Comparison of ENCODE assay signal across 24 cellular contexts in genomic region chr3:179299316-179299715, GRCh38.
"Had no signal": no experiment of that assay in that cellular context is flagged by ENCODE, and none has a peak within 500 bp of the region (broad histone marks: within the 10 kb centered on the region; RNA-seq: fewer than 3 reads in every experiment).

No MANE protein-coding gene starts in this region.

- H3K4me3 ChIP-seq: coronary artery, dorsolateral prefrontal cortex, esophagus squamous epithelium, gastrocnemius medialis, heart right ventricle, left lung, lower lobe of right lung, mucosa of descending colon had no signal

- FAIRE-seq: endothelial cell of umbilical vein, islet of Langerhans, keratinocyte had no signal

- H3K4me1 ChIP-seq: esophagus squamous epithelium, gastrocnemius medialis, heart right ventricle, left lung, lower lobe of right lung had no signal

- H3K36me3 ChIP-seq: esophagus squamous epithelium, gastrocnemius medialis, heart right ventricle, left lung, lower lobe of right lung had no signal

- H3K27me3 ChIP-seq: dorsolateral prefrontal cortex, esophagus squamous epithelium, gastrocnemius medialis, heart right ventricle, left lung had no signal

- H3K9me3 ChIP-seq: esophagus squamous epithelium, gastrocnemius medialis, lower lobe of right lung, mucosa of descending colon had no signal

- H3K27ac ChIP-seq: coronary artery, dorsolateral prefrontal cortex, esophagus squamous epithelium, gastrocnemius medialis, heart right ventricle, left lung, lower lobe of right lung had no signal

- DNase-seq: dermis blood vessel endothelial cell; dorsolateral prefrontal cortex; effector CD4-positive, alpha-beta T cell; effector memory CD4-positive, alpha-beta T cell; esophagus squamous epithelium; foreskin fibroblast; foreskin melanocyte; gastrocnemius medialis; glutamatergic neuron; head of caudate nucleus; heart right ventricle; hippocampal formation; left cardiac atrium; left lung; left ventricle myocardium superior; lower lobe of right lung; mesenchymal stem cell; mucosa of descending colon; naive B cell; naive thymus-derived CD8-positive, alpha-beta T cell had no signal
